Comparison of ENCODE assay signal across 31 cellular contexts in the genomic region with DNA sequence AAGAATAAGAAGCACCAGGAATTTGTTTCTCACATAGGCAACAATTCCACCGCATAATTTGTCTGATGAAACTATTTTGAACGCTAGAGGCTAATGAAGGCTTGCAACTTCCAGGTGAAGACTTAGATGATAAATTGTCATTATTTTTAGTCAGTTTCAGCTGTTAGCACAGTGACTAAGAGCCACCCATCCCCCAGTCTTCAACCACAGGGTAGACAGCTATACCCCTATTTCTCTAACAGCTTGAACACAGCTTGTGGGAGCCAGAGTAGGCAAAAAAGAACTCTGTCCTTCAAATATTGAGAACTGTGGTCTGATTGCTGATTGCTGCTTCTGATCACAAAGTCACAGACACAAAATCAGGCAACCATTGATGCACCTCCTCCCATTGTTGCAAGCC.
"Had no signal": no experiment of that assay in that cellular context is flagged by ENCODE, and none has a peak within 500 bp of the region (broad histone marks: within the 10 kb centered on the region; RNA-seq: fewer than 3 reads in every experiment).

No MANE protein-coding gene starts in this region.

- H3K27ac ChIP-seq: colonic mucosa, epithelial cell of prostate, gastroesophageal sphincter, heart right ventricle, left lung, neutrophil, parathyroid adenoma, prostate gland, right atrium auricular region, stomach, thyroid gland, vagina had no signal

- H3K4me1 ChIP-seq: colonic mucosa, gastroesophageal sphincter, heart right ventricle, left lung, parathyroid adenoma, prostate gland, right atrium auricular region, stomach, thyroid gland, vagina had no signal

- H2AFZ ChIP-seq: parathyroid adenoma had no signal

- H3K4me3 Mint-ChIP-seq: dendritic cell treated with granulocyte-macrophage colony-stimulating factor and Interleukin-4, amounts not matched to agents 40 ng/mL and 50 ng/mL, for 4 days; endodermal cell; naive thymus-derived CD4-positive, alpha-beta T cell; nephron; stimulated activated effector memory CD8-positive, alpha-beta T cell treated with anti-CD3 and anti-CD28 coated beads, Interleukin-12 subunit alpha, Interleukin-12 subunit beta, amount 100 ng/mL, for 72 hours had no signal

- DNase-seq: colonic mucosa; effector CD8-positive, alpha-beta T cell; endodermal cell; foreskin fibroblast; heart right ventricle; hippocampal formation; left cardiac atrium; left lung; mesenchymal stem cell; midbrain; naive thymus-derived CD4-positive, alpha-beta T cell; stimulated activated CD4-positive, alpha-beta T cell treated with anti-CD3 and anti-CD28 coated beads, Interleukin-12 subunit alpha, Interleukin-12 subunit beta, amount 100 ng/mL, for 4 hours; stimulated activated CD4-positive, alpha-beta T cell treated with anti-CD3 and anti-CD28 coated beads, Interleukin-1b, Interleukin-23, amount 100 ng/mL, for 48 hours; stimulated activated CD4-positive, alpha-beta T cell treated with anti-CD3 and anti-CD28 coated beads, Interleukin-4, amount 100 ng/mL, for 1 hour; stimulated activated naive CD4-positive, alpha-beta T cell treated with Interleukin-2 at 50 U/mL for 16 hours; stomach; thyroid gland; trophoblast cell had no signal

- H3K9me3 Mint-ChIP-seq: endodermal cell, nephron had no signal

- H3K27me3 ChIP-seq: colonic mucosa, gastroesophageal sphincter, heart right ventricle, left lung, neutrophil, right atrium auricular region, stomach, thyroid gland, vagina had no signal

- H3K27ac Mint-ChIP-seq: dendritic cell treated with granulocyte-macrophage colony-stimulating factor and Interleukin-4, amounts not matched to agents 40 ng/mL and 50 ng/mL, for 4 days; endodermal cell; naive thymus-derived CD4-positive, alpha-beta T cell; nephron; stimulated activated effector memory CD8-positive, alpha-beta T cell treated with anti-CD3 and anti-CD28 coated beads, Interleukin-12 subunit alpha, Interleukin-12 subunit beta, amount 100 ng/mL, for 72 hours had no signal

- H3K27me3 Mint-ChIP-seq: dendritic cell treated with granulocyte-macrophage colony-stimulating factor and Interleukin-4, amounts not matched to agents 40 ng/mL and 50 ng/mL, for 4 days; naive thymus-derived CD4-positive, alpha-beta T cell had no signal

- H3K36me3 ChIP-seq: colonic mucosa, gastroesophageal sphincter, heart right ventricle, left lung, neutrophil, prostate gland, right atrium auricular region, stomach, thyroid gland, vagina had no signal

- H3K4me2 ChIP-seq: smooth muscle cell had no signal

- H3K4me3 ChIP-seq: colonic mucosa, gastroesophageal sphincter, heart right ventricle, left lung, prostate gland, right atrium auricular region, smooth muscle cell, stomach, thyroid gland, vagina had no signal

- H3K4me1 Mint-ChIP-seq: nephron; stimulated activated effector memory CD8-positive, alpha-beta T cell treated with anti-CD3 and anti-CD28 coated beads, Interleukin-12 subunit alpha, Interleukin-12 subunit beta, amount 100 ng/mL, for 72 hours had no signal

- H3K79me2 ChIP-seq: parathyroid adenoma had no signal

- H3K36me3 Mint-ChIP-seq: naive thymus-derived CD4-positive, alpha-beta T cell; stimulated activated effector memory CD8-positive, alpha-beta T cell treated with anti-CD3 and anti-CD28 coated beads, Interleukin-12 subunit alpha, Interleukin-12 subunit beta, amount 100 ng/mL, for 72 hours had no signal

- ATAC-seq: esophagus mucosa; gastroesophageal sphincter; heart right ventricle; left cardiac atrium; left lung; naive thymus-derived CD4-positive, alpha-beta T cell; sciatic nerve; stimulated activated effector memory CD8-positive, alpha-beta T cell treated with anti-CD3 and anti-CD28 coated beads, Interleukin-12 subunit alpha, Interleukin-12 subunit beta, amount 100 ng/mL, for 72 hours had no signal

- H3K9ac ChIP-seq: parathyroid adenoma had no signal

- H3K9me3 ChIP-seq: colonic mucosa, gastroesophageal sphincter, neutrophil, prostate gland, right atrium auricular region, thyroid gland, vagina had no signal
